15 cellular contexts compared by ENCODE assay signal in genomic region chr1:178540646-178541045, GRCh38. TPM values are rescaled to one million over a fixed set of nuclear protein-coding genes. Genes with fewer than 3 reads are reported as not detected.
DNase-seq lines count a peak whose midpoint lies in the region; ATAC-seq and TF ChIP-seq lines count a peak whose summit lies in the region.
"Had no signal": no experiment of that assay in that cellular context is flagged by ENCODE, and none has a peak within 500 bp of the region (broad histone marks: within the 10 kb centered on the region; RNA-seq: fewer than 3 reads in every experiment).

No MANE protein-coding gene starts in this region.

- H3K4me1 Mint-ChIP-seq in natural killer cell (peaks cover 0 to 22% of the 10 kb centered on the region in 2 donors), glutamatergic neuron (ENCODE audit: low read depth, unreplicated experiment) (peaks cover 13% of the 10 kb centered on the region)
- H3K4me1 Mint-ChIP-seq in natural killer cell treated with Interleukin-12 subunit alpha and Interleukin-12 subunit beta and Interleukin-15 and Interleukin-18, amount 100 ng/mL, for 72 hours (ENCODE audit: low read depth in 2 of 2): peaks cover 0 to 2% of the 10 kb centered on the region in 2 donors

- DNase-seq in natural killer cell (no peak), WERI-Rb-1 (peak; percentile 67), glutamatergic neuron (no peak), upper lobe of right lung (no peak), NCI-H1092 (lab: John Stamatoyannopoulos, UW) (no peak), globus pallidus (ENCODE audit: low spot score) (no peak)
- no peak for DNase-seq in natural killer cell treated with Interleukin-12 subunit alpha and Interleukin-12 subunit beta and Interleukin-15 and Interleukin-18, amount 100 ng/mL, for 72 hours (ENCODE audit: low spot score)
- DNase-seq in activated naive CD4-positive, alpha-beta T cell treated with anti-CD3 and anti-CD28 coated beads, Interleukin-2, amount 50 U/mL, for 16 hours: no peak
- DNase-seq: activated T-cell treated with anti-CD3 and anti-CD28 coated beads, Interleukin-2, amount 50 U/mL, for 24 hours; H9; stimulated activated naive B cell treated with anti-CD40 and anti-IgM and Interleukin-4, amounts not matched to agents 10 μg/mL and 1 μg/mL and 100 μg/mL, for 72 hours had no signal

- H3K4me3 Mint-ChIP-seq in natural killer cell (peak overlapping the region; percentile 35), glutamatergic neuron (ENCODE audit: unreplicated experiment) (no peak overlapping the region)
- H3K4me3 Mint-ChIP-seq in natural killer cell treated with Interleukin-12 subunit alpha and Interleukin-12 subunit beta and Interleukin-15 and Interleukin-18, amount 100 ng/mL, for 72 hours: no peak overlapping the region
- H3K4me3 Mint-ChIP-seq: activated T-cell treated with anti-CD3 and anti-CD28 coated beads, Interleukin-2, amount 50 U/mL, for 24 hours had no signal

- H3K4me3 ChIP-seq in WERI-Rb-1 (ENCODE audit: low read depth, low read length): no peak overlapping the region
- H3K4me3 ChIP-seq in upper lobe of right lung: no peak overlapping the region
- H3K4me3 ChIP-seq: BLaER1 treated with 17β-estradiol and CSF1 and Interleukin-3, amounts not matched to agents 10 nM and 100 nM had no signal

- no peaks in the 10 kb centered on the region for H3K9me3 Mint-ChIP-seq in natural killer cell
- no peaks in the 10 kb centered on the region for H3K9me3 Mint-ChIP-seq in natural killer cell treated with Interleukin-12 subunit alpha and Interleukin-12 subunit beta and Interleukin-15 and Interleukin-18, amount 100 ng/mL, for 72 hours
- H3K9me3 Mint-ChIP-seq in glutamatergic neuron (ENCODE audit: unreplicated experiment): peaks cover 5% of the 10 kb centered on the region
- H3K9me3 Mint-ChIP-seq: activated T-cell treated with anti-CD3 and anti-CD28 coated beads, Interleukin-2, amount 50 U/mL, for 24 hours; H9; stimulated activated naive B cell treated with anti-CD40 and anti-IgM and Interleukin-4, amounts not matched to agents 10 μg/mL and 1 μg/mL and 100 μg/mL, for 72 hours had no signal

- intact Hi-C loops in natural killer cell (cut with micrococcal nuclease): no loop called here
- intact Hi-C loops in upper lobe of right lung (cut with DNase I): loop anchor here (5.0 to 10.0 kb wide), 2 partner anchors 212 to 464 kb away; no protein-coding TSS in a partner anchor

- ATAC-seq in natural killer cell (no peak), upper lobe of right lung (no peak)
- ATAC-seq in natural killer cell treated with Interleukin-12 subunit alpha and Interleukin-12 subunit beta and Interleukin-15 and Interleukin-18, amount 100 ng/mL, for 72 hours: no peak
- ATAC-seq: left lobe of liver; sciatic nerve; stimulated activated naive B cell treated with anti-CD40 and anti-IgM and Interleukin-4, amounts not matched to agents 10 μg/mL and 1 μg/mL and 100 μg/mL, for 72 hours had no signal

- H3K27ac Mint-ChIP-seq in natural killer cell (peak overlapping the region in 1 of 2 donors; percentile 22), glutamatergic neuron (ENCODE audit: unreplicated experiment) (peak overlapping the region; percentile 13)
- no peak overlapping the region for H3K27ac Mint-ChIP-seq in natural killer cell treated with Interleukin-12 subunit alpha and Interleukin-12 subunit beta and Interleukin-15 and Interleukin-18, amount 100 ng/mL, for 72 hours
- H3K27ac Mint-ChIP-seq: activated T-cell treated with anti-CD3 and anti-CD28 coated beads, Interleukin-2, amount 50 U/mL, for 24 hours; H9; stimulated activated naive B cell treated with anti-CD40 and anti-IgM and Interleukin-4, amounts not matched to agents 10 μg/mL and 1 μg/mL and 100 μg/mL, for 72 hours had no signal

- H3K36me3 ChIP-seq in WERI-Rb-1: no peaks in the 10 kb centered on the region; the same call in 1 of the 2 replicates
- no peaks in the 10 kb centered on the region for H3K36me3 ChIP-seq in upper lobe of right lung
- H3K36me3 ChIP-seq: BLaER1 treated with 17β-estradiol and CSF1 and Interleukin-3, amounts not matched to agents 10 nM and 100 nM had no signal

- no peaks in the 10 kb centered on the region for H3K36me3 Mint-ChIP-seq in natural killer cell
- no peaks in the 10 kb centered on the region for H3K36me3 Mint-ChIP-seq in natural killer cell treated with Interleukin-12 subunit alpha and Interleukin-12 subunit beta and Interleukin-15 and Interleukin-18, amount 100 ng/mL, for 72 hours
- H3K36me3 Mint-ChIP-seq in glutamatergic neuron (ENCODE audit: unreplicated experiment): no peaks in the 10 kb centered on the region

- H3K9me3 ChIP-seq in WERI-Rb-1 (ENCODE audit: severe bottlenecking) (no peaks in the 10 kb centered on the region), upper lobe of right lung (no peaks in the 10 kb centered on the region)
- H3K9me3 ChIP-seq: BLaER1 treated with 17β-estradiol and CSF1 and Interleukin-3, amounts not matched to agents 10 nM and 100 nM had no signal

- TF ChIP-seq CTCF in natural killer cell (IDR thresholded peaks at IDR 0.05) (no peak), WERI-Rb-1 (IDR thresholded peaks at IDR 0.05; ENCODE audit: low read depth, low read length) (no peak), glutamatergic neuron (IDR thresholded peaks at IDR 0.05; ENCODE audit: partially characterized antibody, unreplicated experiment) (no peak), upper lobe of right lung (IDR thresholded peaks at IDR 0.05) (no peak)

- H3K27me3 ChIP-seq in WERI-Rb-1 (ENCODE audit: insufficient read depth, low read depth, severe bottlenecking): no peaks in the 10 kb centered on the region
- no peaks in the 10 kb centered on the region for H3K27me3 ChIP-seq in upper lobe of right lung
- H3K27me3 ChIP-seq: BLaER1 treated with 17β-estradiol and CSF1 and Interleukin-3, amounts not matched to agents 10 nM and 100 nM had no signal

- H3K4me1 ChIP-seq in upper lobe of right lung: peaks cover 10% of the 10 kb centered on the region

- H3K27ac ChIP-seq in WERI-Rb-1 (no peak overlapping the region), upper lobe of right lung (no peak overlapping the region)
- H3K27ac ChIP-seq: BLaER1 treated with 17β-estradiol and CSF1 and Interleukin-3, amounts not matched to agents 10 nM and 100 nM had no signal

- H3K27me3 Mint-ChIP-seq in natural killer cell (ENCODE audit: low read depth in 2 of 2): peaks cover 0 to 4% of the 10 kb centered on the region in 2 donors
- H3K27me3 Mint-ChIP-seq in natural killer cell treated with Interleukin-12 subunit alpha and Interleukin-12 subunit beta and Interleukin-15 and Interleukin-18, amount 100 ng/mL, for 72 hours: no peaks in the 10 kb centered on the region
- peaks cover 5% of the 10 kb centered on the region for H3K27me3 Mint-ChIP-seq in glutamatergic neuron (ENCODE audit: unreplicated experiment)
- H3K27me3 Mint-ChIP-seq: activated T-cell treated with anti-CD3 and anti-CD28 coated beads, Interleukin-2, amount 50 U/mL, for 24 hours; stimulated activated naive B cell treated with anti-CD40 and anti-IgM and Interleukin-4, amounts not matched to agents 10 μg/mL and 1 μg/mL and 100 μg/mL, for 72 hours had no signal

RNA-seq across cellular contexts. Expression of gene TEX35, which starts 27.7 kb away (rescaled TPM):
- total RNA-seq in natural killer cell (not detected), glutamatergic neuron (ENCODE audit: unreplicated experiment) (not detected), upper lobe of right lung (not detected)
- total RNA-seq in natural killer cell treated with Interleukin-12 subunit alpha and Interleukin-12 subunit beta and Interleukin-15 and Interleukin-18, amount 100 ng/mL, for 72 hours: not detected
- total RNA-seq: H9, HT-29, left lobe of liver, sciatic nerve had no signal

RNA-seq across cellular contexts. Expression of gene CLEC20A, which starts 43.9 kb away (rescaled TPM):
- not detected for total RNA-seq in natural killer cell
- not detected for total RNA-seq in natural killer cell treated with Interleukin-12 subunit alpha and Interleukin-12 subunit beta and Interleukin-15 and Interleukin-18, amount 100 ng/mL, for 72 hours
- total RNA-seq in glutamatergic neuron (ENCODE audit: unreplicated experiment): not detected
- total RNA-seq in upper lobe of right lung: not detected
- total RNA-seq: H9, HT-29, left lobe of liver had no signal
